1 cellular context compared by ENCODE assay signal in genomic region chr19:12884627-12884925, GRCh38.
TF ChIP-seq lines count a peak whose summit lies in the region.

No MANE protein-coding gene starts in this region.

TF ChIP-seq in K562, 482 proteins besides CTCF, POLR2A, EP300 and RAD21 (continued from another document):
- TF ChIP-seq ZHX1 (conservative IDR thresholded peaks at IDR 0.05; ENCODE audit: low read length), result no peak
- TF ChIP-seq SMARCA5 (IDR thresholded peaks at IDR 0.05), result 0 out of 2 replicates have a peak, but pooled peaks have one; percentile 11
- no peak for TF ChIP-seq ADNP (tag; IDR thresholded peaks at IDR 0.05)
- TF ChIP-seq SNRNP70 (optimal IDR thresholded peaks at IDR 0.05; ENCODE audit: low read depth, low read length), result no peak
- TF ChIP-seq MTA2 (IDR thresholded peaks at IDR 0.05; ENCODE audit: low read depth), result no peak
- 0 out of 2 replicates have a peak, but pooled peaks have one; percentile 32 for TF ChIP-seq ZNF124 (CRISPR knock-in tag; IDR thresholded peaks at IDR 0.05)
- peak; percentile 19; the same call in 1 of the 2 replicates for TF ChIP-seq ZBTB1 (CRISPR knock-in tag; IDR thresholded peaks at IDR 0.05; ENCODE audit: borderline replicate concordance, low read depth)
- TF ChIP-seq THRAP3 (IDR thresholded peaks at IDR 0.05; ENCODE audit: borderline replicate concordance), result no peak
- no peak for TF ChIP-seq SETDB1 (IDR thresholded peaks at IDR 0.05; ENCODE audit: low read length)
- peak; percentile 54; the same call in 1 of the 2 replicates for TF ChIP-seq PHB (CRISPR knock-in tag; IDR thresholded peaks at IDR 0.05)
- TF ChIP-seq ZNF655 (CRISPR knock-in tag; IDR thresholded peaks at IDR 0.05), result no peak
